8 cellular contexts compared by ENCODE assay signal in the genomic region with DNA sequence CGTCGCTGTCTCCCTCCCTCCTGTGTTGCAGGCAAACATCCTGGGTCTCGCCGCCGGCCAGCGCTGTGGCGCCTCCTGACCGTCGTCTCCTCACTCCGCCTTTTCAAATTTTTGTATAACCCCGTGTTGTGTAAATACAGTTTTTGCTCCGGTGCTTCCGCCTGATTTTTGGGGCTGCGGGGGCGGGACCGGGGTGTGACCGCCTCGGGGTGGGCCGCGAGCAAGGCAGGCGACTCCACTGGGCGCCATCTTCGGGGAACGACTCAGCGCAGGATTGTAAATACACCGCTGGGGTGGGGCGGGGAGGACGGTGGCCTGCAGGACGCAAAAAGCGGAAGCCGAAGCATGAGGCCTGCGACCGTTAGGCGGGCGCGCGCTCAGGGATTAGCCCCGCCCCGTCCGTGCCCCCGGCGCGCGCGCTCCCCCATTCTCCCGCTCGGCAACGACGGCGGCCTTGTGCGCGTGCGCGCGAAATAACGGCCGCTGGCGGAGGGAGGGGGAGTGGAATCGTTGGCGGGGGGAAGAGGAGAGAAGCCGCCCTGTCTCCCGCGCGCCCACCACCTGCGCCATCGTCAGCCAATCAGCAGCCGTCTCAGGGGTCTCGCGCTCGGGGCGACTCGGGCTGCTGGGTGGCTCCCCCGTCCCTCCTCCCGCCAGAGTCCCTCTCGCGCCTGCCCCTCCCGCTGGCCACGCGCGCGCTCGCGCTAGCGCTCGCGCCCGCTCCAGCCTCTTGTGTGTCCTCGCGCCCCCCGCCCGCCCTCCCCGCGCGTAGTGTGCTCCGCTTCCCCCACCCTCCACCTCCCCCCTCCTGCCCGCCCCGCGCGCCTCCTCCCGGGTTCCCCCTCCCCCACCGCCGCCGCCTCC. TPM values are rescaled to one million over a fixed set of nuclear protein-coding genes. Genes with fewer than 3 reads are reported as not detected.
DNase-seq lines count a peak whose midpoint lies in the region; ATAC-seq and TF ChIP-seq lines count a peak whose summit lies in the region.

No MANE protein-coding gene starts in this region.

- H3K27me3 ChIP-seq in SU-DHL-6 (ENCODE audit: low read length) = no peaks in the 10 kb centered on the region
- no peaks in the 10 kb centered on the region for H3K27me3 ChIP-seq in ovary
- no peaks in the 10 kb centered on the region for H3K27me3 ChIP-seq in thymus (ENCODE audit: control insufficient read depth, insufficient read depth)

- DNase-seq in GM12864 (ENCODE audit: low read depth) (peak; percentile 92), NCI-H1105 treated with DMSO at 0.1 percent for 48 hours (lab: John Stamatoyannopoulos, UW) (peak; percentile 99), Right ventricle myocardium inferior (ENCODE audit: missing footprints) (peak; percentile 99), ovary (peak; percentile 97 to 98 (median 98))
- peak; percentile 98 for DNase-seq in activated naive CD8-positive, alpha-beta T cell treated with anti-CD3 and anti-CD28 coated beads, Interleukin-2, amount 50 U/mL, for 24 hours

- H3K9me3 ChIP-seq in SU-DHL-6 (ENCODE audit: insufficient read depth, low read length) (no peaks in the 10 kb centered on the region), ovary (no peaks in the 10 kb centered on the region), thymus (ENCODE audit: control insufficient read depth) (no peaks in the 10 kb centered on the region)

- TF ChIP-seq CTCF in GM12864 (IDR thresholded peaks at IDR 0.05; ENCODE audit: low read depth, low read length, missing control alignments) = no peak
- no peak for TF ChIP-seq CTCF in SU-DHL-6 (IDR thresholded peaks at IDR 0.05; ENCODE audit: insufficient read depth, low read length, poor library complexity, severe bottlenecking)
- peak in 2 of 3 donors; percentile 30 to 47 for TF ChIP-seq CTCF in ovary (IDR thresholded peaks at IDR 0.05)

- H3F3A ChIP-seq in SU-DHL-6 (ENCODE audit: insufficient read depth) = peaks cover 43% of the 10 kb centered on the region

- H3K4me3 Mint-ChIP-seq in activated naive CD8-positive, alpha-beta T cell treated with anti-CD3 and anti-CD28 coated beads, Interleukin-2, amount 50 U/mL, for 24 hours = peak overlapping the region; percentile 97

- H3K4me2 ChIP-seq in SU-DHL-6 (ENCODE audit: low read depth, low read length, poor library complexity, severe bottlenecking) = peak overlapping the region; percentile 87

- H3K4me1 ChIP-seq in ovary (ENCODE audit: insufficient read depth) = peaks cover 13% of the 10 kb centered on the region
- peaks cover 26% of the 10 kb centered on the region for H3K4me1 ChIP-seq in thymus (ENCODE audit: control insufficient read depth, insufficient read depth, low read length)

- no peaks in the 10 kb centered on the region for H3K9me2 ChIP-seq in SU-DHL-6 (replicated peaks; ENCODE audit: insufficient read depth, low read length)

- peaks cover 12% of the 10 kb centered on the region; the same call in 1 of the 2 replicates for H3K79me2 ChIP-seq in SU-DHL-6 (ENCODE audit: insufficient read depth, low read length)

- no peaks in the 10 kb centered on the region for H3K27me3 Mint-ChIP-seq in activated naive CD8-positive, alpha-beta T cell treated with anti-CD3 and anti-CD28 coated beads, Interleukin-2, amount 50 U/mL, for 24 hours

- no peaks in the 10 kb centered on the region for H3K9me3 Mint-ChIP-seq in activated naive CD8-positive, alpha-beta T cell treated with anti-CD3 and anti-CD28 coated beads, Interleukin-2, amount 50 U/mL, for 24 hours

- peak; percentile 94 for TF ChIP-seq POLR2A in ovary (IDR thresholded peaks at IDR 0.05)

- H2AFZ ChIP-seq in SU-DHL-6 (ENCODE audit: low read depth, low read length, severe bottlenecking) = no peak overlapping the region

- peaks cover 8% of the 10 kb centered on the region for H4K20me1 ChIP-seq in SU-DHL-6 (ENCODE audit: low read depth, low read length)

- H3K27ac ChIP-seq in SU-DHL-6 (ENCODE audit: low read depth, low read length) (peak overlapping the region; percentile 93), ovary (peak overlapping the region; percentile 99), thymus (ENCODE audit: low read depth) (peak overlapping the region; percentile 98)

- H3K36me3 Mint-ChIP-seq in activated naive CD8-positive, alpha-beta T cell treated with anti-CD3 and anti-CD28 coated beads, Interleukin-2, amount 50 U/mL, for 24 hours (ENCODE audit: low read depth) = peaks cover 61% of the 10 kb centered on the region

- peak overlapping the region; percentile 78 for H3K4me3 ChIP-seq in GM12864 (ENCODE audit: low read depth, low read length)
- peak overlapping the region; percentile 64 for H3K4me3 ChIP-seq in SU-DHL-6 (ENCODE audit: insufficient read depth, low read length, poor library complexity, severe bottlenecking)
- H3K4me3 ChIP-seq in ovary = peak overlapping the region; percentile 68
- peak overlapping the region; percentile 86 for H3K4me3 ChIP-seq in thymus (ENCODE audit: low read length)

- ATAC-seq in HG02642 (IDR thresholded peaks at IDR 0.05; ENCODE audit: poor library complexity, unreplicated experiment) = peak; percentile 61
- ATAC-seq in activated naive CD8-positive, alpha-beta T cell treated with anti-CD3 and anti-CD28 coated beads, Interleukin-2, amount 50 U/mL, for 24 hours = peak; percentile 64
- ATAC-seq in Right ventricle myocardium inferior = peak; percentile 87

- WGBS in ovary, 3 donors = 0 to 1% (median 1%) methylated on average over 33 to 92 of the region's 103 CpGs
- WGBS in thymus = under 1% methylated on average over 97 of the region's 103 CpGs

- intact Hi-C loops in Right ventricle myocardium inferior (cut with DNase I) (loop anchor here (2.0 to 10.0 kb wide), 3 partner anchors 15 to 1089 kb away; a partner anchor contains a TSS), ovary (cut with DNase I) (loop anchor here in 2 of 4 donors (2.0 to 10.0 kb wide), 3 partner anchors 43 to 202 kb away; no protein-coding TSS in a partner anchor)

- H3K36me3 ChIP-seq in SU-DHL-6 (ENCODE audit: low read length) (peaks cover 17% of the 10 kb centered on the region), ovary (no peaks in the 10 kb centered on the region), thymus (ENCODE audit: control insufficient read depth, insufficient read depth) (peaks cover 40% of the 10 kb centered on the region)

- peak overlapping the region; percentile 99 for H3K27ac Mint-ChIP-seq in activated naive CD8-positive, alpha-beta T cell treated with anti-CD3 and anti-CD28 coated beads, Interleukin-2, amount 50 U/mL, for 24 hours

- peak overlapping the region; percentile 88 for H3K9ac ChIP-seq in SU-DHL-6 (ENCODE audit: low read length)

- peaks cover 44% of the 10 kb centered on the region for H3K4me1 Mint-ChIP-seq in activated naive CD8-positive, alpha-beta T cell treated with anti-CD3 and anti-CD28 coated beads, Interleukin-2, amount 50 U/mL, for 24 hours

- TF ChIP-seq EP300 in ovary (IDR thresholded peaks at IDR 0.05) = no peak

RNA-seq across cellular contexts. Expression of a gene that starts 0.9 kb away (rescaled TPM):
- total RNA-seq in Right ventricle myocardium inferior (92.0 TPM), ovary (100 to 1,000 TPM in 5 of 7 donors, 10 to 100 TPM in 2; 50.6 to 256 (median 192) TPM)
- polyA plus RNA-seq in ovary (100 to 1,000 TPM; 105 to 152 TPM), thymus (178 TPM)

RNA-seq across cellular contexts. Expression of a gene that starts 6.5 kb away (rescaled TPM):
- total RNA-seq in Right ventricle myocardium inferior (3.2 TPM), ovary (10 to 100 TPM; 26.0 to 64.5 (median 36.0) TPM)
- polyA plus RNA-seq in ovary (10 to 100 TPM in 1 of 2 donors, 1 to 10 TPM in 1; 6.3 to 28.6 TPM), thymus (1.0 TPM)

RNA-seq across cellular contexts. Expression of a gene that starts 10.5 kb away (rescaled TPM):
- total RNA-seq in Right ventricle myocardium inferior (15.6 TPM), ovary (10 to 100 TPM; 41.3 to 83.6 (median 66.6) TPM)
- polyA plus RNA-seq in ovary (10 to 100 TPM; 13.9 to 63.3 TPM), thymus (36.0 TPM)

RNA-seq across cellular contexts. Expression of a gene that starts 14.8 kb away (rescaled TPM):
- 51.5 TPM for total RNA-seq in Right ventricle myocardium inferior
- 100 to 1,000 TPM in 6 of 7 donors, 10 to 100 TPM in 1; 74.2 to 191 (median 138) TPM for total RNA-seq in ovary
- polyA plus RNA-seq in ovary = 10 to 100 TPM; 56.4 to 93.3 TPM
- 165 TPM for polyA plus RNA-seq in thymus

RNA-seq across cellular contexts. Expression of a gene that starts 14.9 kb away (rescaled TPM):
- total RNA-seq in Right ventricle myocardium inferior (53.3 TPM), ovary (10 to 100 TPM; 15.9 to 31.0 (median 20.7) TPM)
- polyA plus RNA-seq in ovary (10 to 100 TPM; 14.4 to 30.6 TPM), thymus (82.5 TPM)

Comparison
In these comparisons a context has a peak if more than half of its experiments do, and no peak if none do; other contexts are left out.
1. Peak in every context shown above with its lines: DNase-seq, ATAC-seq, H3K4me3 ChIP-seq and H3K27ac ChIP-seq.
2. CTCF ChIP-seq: peak in ovary (2 of 3); none in GM12864 (single experiment) and SU-DHL-6 (single experiment).